In genomic region chr18:23088343-23088742, GRCh38 we compare ENCODE assay signal across 22 cellular contexts.
"Had no signal": no experiment of that assay in that cellular context is flagged by ENCODE, and none has a peak within 500 bp of the region (broad histone marks: within the 10 kb centered on the region; RNA-seq: fewer than 3 reads in every experiment).

No MANE protein-coding gene starts in this region.

- DNase-seq: activated B cell treated with CpG ODN at 0.5 μM for 24 hours; activated CD4-positive, alpha-beta T cell treated with anti-CD3 and anti-CD28 coated beads for 36 hours; activated CD8-positive, alpha-beta memory T cell treated with anti-CD3 and anti-CD28 coated beads, Interleukin-2, amount 10 ng/mL, durations not matched to agents 7 days and 5 days; activated CD8-positive, alpha-beta T cell treated with anti-CD3 and anti-CD28 coated beads, Interleukin-2, amount 10 ng/mL, durations not matched to agents 7 days and 5 days; activated naive CD8-positive, alpha-beta T cell treated with anti-CD3 and anti-CD28 coated beads, Interleukin-2, amount 50 U/mL, for 24 hours; activated T-cell treated with anti-CD3 and anti-CD28 coated beads, Interleukin-2, amount 50 U/mL, for 48 hours; central memory CD4-positive, alpha-beta T cell; endodermal cell; foreskin fibroblast; head of caudate nucleus; hippocampal formation; ovary; stimulated activated naive CD8-positive, alpha-beta T cell treated with anti-CD3 and anti-CD28 coated beads, Interleukin-15, Interleukin-2, amounts not matched to agents 100 U/mL and 50 U/mL, for 24 hours; T-helper 2 cell; upper lobe of left lung had no signal

- H3K27me3 ChIP-seq: ovary, upper lobe of left lung, vagina had no signal

- ATAC-seq: activated CD4-positive, alpha-beta T cell treated with anti-CD3 and anti-CD28 coated beads for 36 hours; activated CD8-positive, alpha-beta memory T cell treated with anti-CD3 and anti-CD28 coated beads, Interleukin-2, amount 10 ng/mL, durations not matched to agents 7 days and 5 days; activated CD8-positive, alpha-beta T cell treated with anti-CD3 and anti-CD28 coated beads, Interleukin-2, amount 10 ng/mL, durations not matched to agents 7 days and 5 days; activated naive CD8-positive, alpha-beta T cell treated with anti-CD3 and anti-CD28 coated beads, Interleukin-2, amount 50 U/mL, for 24 hours; esophagus mucosa; stimulated activated naive CD8-positive, alpha-beta T cell treated with anti-CD3 and anti-CD28 coated beads, Interleukin-15, Interleukin-2, amounts not matched to agents 100 U/mL and 50 U/mL, for 24 hours had no signal

- H3K9me3 Mint-ChIP-seq: activated B cell treated with CpG ODN at 0.5 μM for 24 hours; activated naive CD4-positive, alpha-beta T cell treated with anti-CD3 and anti-CD28 coated beads, Interleukin-2, amount 50 U/mL, for 24 hours; activated naive CD8-positive, alpha-beta T cell treated with anti-CD3 and anti-CD28 coated beads, Interleukin-2, amount 50 U/mL, for 24 hours; activated T-helper 2 cell treated with anti-CD3 and anti-CD28 coated beads, Interferon-gamma antibody, Interleukin-2, Interleukin-4, amounts not matched to agents 10 μg/mL and 5 μg/mL and 100 μg/mL, durations not matched to agents 14 hours and 24 hours and 36 hours; endodermal cell; nephron had no signal

- H3K4me3 Mint-ChIP-seq: activated B cell treated with CpG ODN at 0.5 μM for 24 hours; activated CD4-positive, alpha-beta T cell treated with anti-CD3 and anti-CD28 coated beads for 36 hours; activated CD8-positive, alpha-beta memory T cell treated with anti-CD3 and anti-CD28 coated beads, Interleukin-2, amount 10 ng/mL, durations not matched to agents 7 days and 5 days; activated CD8-positive, alpha-beta T cell treated with anti-CD3 and anti-CD28 coated beads, Interleukin-2, amount 10 ng/mL, durations not matched to agents 7 days and 5 days; activated naive CD4-positive, alpha-beta T cell treated with anti-CD3 and anti-CD28 coated beads, Interleukin-2, amount 50 U/mL, for 24 hours; activated naive CD8-positive, alpha-beta T cell treated with anti-CD3 and anti-CD28 coated beads, Interleukin-2, amount 50 U/mL, for 24 hours; endodermal cell; nephron had no signal

- H3K4me1 ChIP-seq: vagina had no signal

- H3K27ac ChIP-seq: ovary, thoracic aorta, upper lobe of left lung, vagina had no signal

- H3K27ac Mint-ChIP-seq: activated B cell treated with CpG ODN at 0.5 μM for 24 hours; activated CD4-positive, alpha-beta T cell treated with anti-CD3 and anti-CD28 coated beads for 36 hours; activated CD8-positive, alpha-beta memory T cell treated with anti-CD3 and anti-CD28 coated beads, Interleukin-2, amount 10 ng/mL, durations not matched to agents 7 days and 5 days; activated CD8-positive, alpha-beta T cell treated with anti-CD3 and anti-CD28 coated beads, Interleukin-2, amount 10 ng/mL, durations not matched to agents 7 days and 5 days; activated naive CD4-positive, alpha-beta T cell treated with anti-CD3 and anti-CD28 coated beads, Interleukin-2, amount 50 U/mL, for 24 hours; activated naive CD8-positive, alpha-beta T cell treated with anti-CD3 and anti-CD28 coated beads, Interleukin-2, amount 50 U/mL, for 24 hours; activated T-helper 2 cell treated with anti-CD3 and anti-CD28 coated beads, Interferon-gamma antibody, Interleukin-2, Interleukin-4, amounts not matched to agents 10 μg/mL and 5 μg/mL and 100 μg/mL, durations not matched to agents 14 hours and 24 hours and 36 hours; endodermal cell; nephron; progenitor cell of endocrine pancreas had no signal

- H3K9me3 ChIP-seq: ovary, thoracic aorta, upper lobe of left lung, vagina had no signal

- H3K4me3 ChIP-seq: ovary, thoracic aorta, upper lobe of left lung, vagina had no signal

- H3K36me3 ChIP-seq: ovary, thoracic aorta, upper lobe of left lung, vagina had no signal

- H3K36me3 Mint-ChIP-seq: activated naive CD4-positive, alpha-beta T cell treated with anti-CD3 and anti-CD28 coated beads, Interleukin-2, amount 50 U/mL, for 24 hours had no signal

- H3K27me3 Mint-ChIP-seq: activated CD4-positive, alpha-beta T cell treated with anti-CD3 and anti-CD28 coated beads for 36 hours; activated naive CD4-positive, alpha-beta T cell treated with anti-CD3 and anti-CD28 coated beads, Interleukin-2, amount 50 U/mL, for 24 hours; progenitor cell of endocrine pancreas had no signal

- H3K4me1 Mint-ChIP-seq: nephron had no signal
